22 cellular contexts compared by ENCODE assay signal in the genomic region with DNA sequence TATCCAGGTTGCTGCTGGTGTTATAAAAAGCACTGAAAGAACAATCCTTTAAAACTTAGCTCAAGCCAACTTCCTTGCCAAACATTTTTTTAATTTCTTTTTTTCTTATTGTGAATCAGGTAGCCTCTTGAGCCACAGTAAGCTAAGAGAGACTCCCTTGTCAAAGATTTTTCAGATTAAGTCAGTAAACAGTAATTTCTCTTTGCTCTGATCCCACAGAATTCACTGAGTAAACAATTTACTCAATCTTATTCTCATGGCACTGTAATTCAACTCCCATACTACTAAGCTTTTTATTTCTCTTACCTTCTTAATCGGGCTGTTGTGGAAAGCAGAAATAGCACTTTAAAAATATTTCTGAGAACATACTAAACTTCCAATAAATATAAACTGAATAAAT.
"Had no signal": no experiment of that assay in that cellular context is flagged by ENCODE, and none has a peak within 500 bp of the region (broad histone marks: within the 10 kb centered on the region; RNA-seq: fewer than 3 reads in every experiment).

No MANE protein-coding gene starts in this region.

- H3K27me3 Mint-ChIP-seq: activated naive CD8-positive, alpha-beta T cell; effector memory CD8-positive, alpha-beta T cell; stimulated activated naive B cell treated with anti-CD40 and anti-IgM and Interleukin-4, amounts not matched to agents 10 μg/mL and 1 μg/mL and 100 μg/mL, for 72 hours had no signal

- DNase-seq: activated CD4-positive, alpha-beta T cell treated with anti-CD3 and anti-CD28 coated beads for 1 hour; activated CD4-positive, alpha-beta T cell treated with anti-CD3 and anti-CD28 coated beads, Interleukin-2, amount 50 U/mL, for 1 hour; activated gamma-delta T cell treated with Interleukin-2 at 50 U/mL for 16 hours; activated T-cell treated with anti-CD3 and anti-CD28 coated beads for 4 hours; adrenal gland; colonic mucosa; dorsolateral prefrontal cortex; effector memory CD8-positive, alpha-beta T cell; gastrocnemius medialis; hippocampal formation; kidney glomerular epithelial cell; left ventricle myocardium superior; nephron progenitor cell; occipital lobe; posterior cingulate gyrus; small intestine; stimulated activated CD4-positive, alpha-beta T cell treated with anti-CD3 and anti-CD28 coated beads, Interleukin-2, amount 100 ng/mL, for 24 hours; stimulated activated naive B cell treated with anti-CD40 and anti-IgM and Interleukin-4, amounts not matched to agents 10 μg/mL and 1 μg/mL and 100 μg/mL, for 72 hours; transverse colon had no signal

- H3K27ac Mint-ChIP-seq: activated naive CD8-positive, alpha-beta T cell; nephron progenitor cell; stimulated activated naive B cell treated with anti-CD40 and anti-IgM and Interleukin-4, amounts not matched to agents 10 μg/mL and 1 μg/mL and 100 μg/mL, for 72 hours had no signal

- H3K27me3 ChIP-seq: adrenal gland, colonic mucosa, dorsolateral prefrontal cortex, esophagus muscularis mucosa, gastrocnemius medialis, transverse colon had no signal

- H3K4me1 Mint-ChIP-seq: nephron progenitor cell; stimulated activated naive B cell treated with anti-CD40 and anti-IgM and Interleukin-4, amounts not matched to agents 10 μg/mL and 1 μg/mL and 100 μg/mL, for 72 hours had no signal

- ATAC-seq: effector memory CD8-positive, alpha-beta T cell; gastrocnemius medialis; left ventricle myocardium superior; sciatic nerve; stimulated activated naive B cell treated with anti-CD40 and anti-IgM and Interleukin-4, amounts not matched to agents 10 μg/mL and 1 μg/mL and 100 μg/mL, for 72 hours had no signal

- H3K4me3 Mint-ChIP-seq: activated naive CD8-positive, alpha-beta T cell; effector memory CD8-positive, alpha-beta T cell; nephron progenitor cell; stimulated activated naive B cell treated with anti-CD40 and anti-IgM and Interleukin-4, amounts not matched to agents 10 μg/mL and 1 μg/mL and 100 μg/mL, for 72 hours had no signal

- H3K9me3 ChIP-seq: adrenal gland, colonic mucosa, esophagus muscularis mucosa, gastrocnemius medialis, transverse colon had no signal

- H3K4me1 ChIP-seq: colonic mucosa, transverse colon had no signal

- H3K27ac ChIP-seq: adrenal gland, colonic mucosa, gastrocnemius medialis, transverse colon had no signal

- H3K4me3 ChIP-seq: adrenal gland, colonic mucosa, dorsolateral prefrontal cortex, esophagus muscularis mucosa, gastrocnemius medialis, transverse colon had no signal

- H3K9me3 Mint-ChIP-seq: effector memory CD8-positive, alpha-beta T cell; nephron progenitor cell; stimulated activated naive B cell treated with anti-CD40 and anti-IgM and Interleukin-4, amounts not matched to agents 10 μg/mL and 1 μg/mL and 100 μg/mL, for 72 hours had no signal
